8 cellular contexts compared by ENCODE assay signal in genomic region chr17:75323043-75323591, GRCh38. TPM values are rescaled to one million over a fixed set of nuclear protein-coding genes. Genes with fewer than 3 reads are reported as not detected.
DNase-seq lines count a peak whose midpoint lies in the region; ATAC-seq, FAIRE-seq and TF ChIP-seq lines count a peak whose summit lies in the region.

No MANE protein-coding gene starts in this region.

- no peak overlapping the region for H3K4me3 ChIP-seq in mucosa of descending colon

- H3K4me1 ChIP-seq in mucosa of descending colon (ENCODE audit: low read depth): no peaks in the 10 kb centered on the region

- H3K36me3 ChIP-seq in mucosa of descending colon (ENCODE audit: low read depth): no peaks in the 10 kb centered on the region

- H3K4me3 Mint-ChIP-seq in activated CD8-positive, alpha-beta memory T cell treated with anti-CD3 and anti-CD28 coated beads, Interleukin-2, amount 10 ng/mL, durations not matched to agents 7 days and 5 days: no peak overlapping the region

- H3K27me3 Mint-ChIP-seq in activated CD8-positive, alpha-beta memory T cell treated with anti-CD3 and anti-CD28 coated beads, Interleukin-2, amount 10 ng/mL, durations not matched to agents 7 days and 5 days: no peaks in the 10 kb centered on the region

- peak; percentile 26 for FAIRE-seq in endometrium (lab: Jason Lieb, UNC)

- DNase-seq in COR-L47 (lab: John Stamatoyannopoulos, UW): peak; percentile 79
- peak; percentile 55 for DNase-seq in HuH-7.5 (ENCODE audit: low spot score)
- peak; percentile 40 for DNase-seq in NOMO-1 treated with dmso at 0.1 percent for 144 hours (lab: John Stamatoyannopoulos, UW; ENCODE audit: unreplicated experiment)
- DNase-seq in activated CD8-positive, alpha-beta memory T cell treated with anti-CD3 and anti-CD28 coated beads, Interleukin-2, amount 10 ng/mL, durations not matched to agents 7 days and 5 days: peak; percentile 93
- DNase-seq in mucosa of descending colon: peak in 2 of 3 donors; percentile 78 to 98
- DNase-seq in stimulated activated CD8-positive, alpha-beta memory T cell treated with anti-CD3 and anti-CD28 coated beads, Interleukin-4, amount 100 ng/mL, for 4 hours (ENCODE audit: low read depth in 2 of 2, low spot score in 1 of 2): peak; percentile 70 to 93

- peaks cover 34% of the 10 kb centered on the region for H3K36me3 Mint-ChIP-seq in activated CD8-positive, alpha-beta memory T cell treated with anti-CD3 and anti-CD28 coated beads, Interleukin-2, amount 10 ng/mL, durations not matched to agents 7 days and 5 days

- TF ChIP-seq CTCF in mucosa of descending colon (IDR thresholded peaks at IDR 0.05): peak; percentile 60

- intact Hi-C loops in mucosa of descending colon (cut with DNase I, micrococcal nuclease): no loop called here

- no peaks in the 10 kb centered on the region for H3K9me3 Mint-ChIP-seq in activated CD8-positive, alpha-beta memory T cell treated with anti-CD3 and anti-CD28 coated beads, Interleukin-2, amount 10 ng/mL, durations not matched to agents 7 days and 5 days (ENCODE audit: low read depth)

- ATAC-seq in activated CD8-positive, alpha-beta memory T cell treated with anti-CD3 and anti-CD28 coated beads, Interleukin-2, amount 10 ng/mL, durations not matched to agents 7 days and 5 days: peak; percentile 83
- ATAC-seq in mucosa of descending colon (peak; percentile 87), HG03457 (IDR thresholded peaks at IDR 0.05; ENCODE audit: unreplicated experiment) (no peak)

- peak overlapping the region; percentile 73 for H3K27ac Mint-ChIP-seq in activated CD8-positive, alpha-beta memory T cell treated with anti-CD3 and anti-CD28 coated beads, Interleukin-2, amount 10 ng/mL, durations not matched to agents 7 days and 5 days

- H3K9me3 ChIP-seq in mucosa of descending colon: no peaks in the 10 kb centered on the region

- CTCF ChIA-PET in activated CD8-positive, alpha-beta memory T cell treated with anti-CD3 and anti-CD28 coated beads, Interleukin-2, amount 10 ng/mL, durations not matched to agents 7 days and 5 days (lab: Charles Lee): interaction anchor here (0.7 to 5.6 kb wide), 40 partner anchors 8 to 275 kb away, joined by 3 to 45 read pairs (median 4); partner anchors contain the start of genes GRB2, MIF4GD and SLC25A19

- peaks cover 26% of the 10 kb centered on the region for H3K4me1 Mint-ChIP-seq in activated CD8-positive, alpha-beta memory T cell treated with anti-CD3 and anti-CD28 coated beads, Interleukin-2, amount 10 ng/mL, durations not matched to agents 7 days and 5 days

RNA-seq across cellular contexts. Expression of gene SLC25A19, which starts 33.9 kb away (rescaled TPM):
- 10 to 100 TPM; 46.3 to 66.4 TPM for total RNA-seq in activated CD8-positive, alpha-beta memory T cell treated with anti-CD3 and anti-CD28 coated beads, Interleukin-2, amount 10 ng/mL, durations not matched to agents 7 days and 5 days
- 10 to 100 TPM; 15.5 to 20.0 (median 15.6) TPM for total RNA-seq in mucosa of descending colon

RNA-seq across cellular contexts. Expression of gene MIF4GD, which starts 52.1 kb away (rescaled TPM):
- 10 to 100 TPM; 56.9 to 58.5 TPM for total RNA-seq in activated CD8-positive, alpha-beta memory T cell treated with anti-CD3 and anti-CD28 coated beads, Interleukin-2, amount 10 ng/mL, durations not matched to agents 7 days and 5 days
- total RNA-seq in mucosa of descending colon: 10 to 100 TPM; 17.3 to 21.4 (median 19.1) TPM

Comparison
In these comparisons a context has a peak if more than half of its experiments do, and no peak if none do; other contexts are left out.
1. DNase-seq: peak in every context shown above with its lines; median percentile 93 in activated CD8-positive, alpha-beta memory T cell treated with anti-CD3 and anti-CD28 coated beads, Interleukin-2, amount 10 ng/mL, durations not matched to agents 7 days and 5 days; 88 in mucosa of descending colon; 82 in stimulated activated CD8-positive, alpha-beta memory T cell treated with anti-CD3 and anti-CD28 coated beads, Interleukin-4, amount 100 ng/mL, for 4 hours; 79 in COR-L47; 55 in HuH-7.5; 40 in NOMO-1 treated with dmso at 0.1 percent for 144 hours.